ENCODE assay signal across 16 cellular contexts in genomic region chr6:30766461-30767157, GRCh38. TPM values are rescaled to one million over a fixed set of nuclear protein-coding genes. Genes with fewer than 3 reads are reported as not detected.
DNase-seq lines count a peak whose midpoint lies in the region; TF ChIP-seq lines count a peak whose summit lies in the region.
"Had no signal": no experiment of that assay in that cellular context is flagged by ENCODE, and none has a peak within 500 bp of the region (broad histone marks: within the 10 kb centered on the region; RNA-seq: fewer than 3 reads in every experiment).

No MANE protein-coding gene starts in this region.

- H2BK15ac ChIP-seq in mesendoderm (replicated peaks; ENCODE audit: low read depth): peak overlapping the region; percentile 15

- H3K36me3 ChIP-seq in Caco-2 (ENCODE audit: control insufficient read depth, insufficient read depth, low read length) (no peaks in the 10 kb centered on the region), HUES6 (ENCODE audit: control insufficient read depth, insufficient read depth, low read length) (no peaks in the 10 kb centered on the region), mesendoderm (ENCODE audit: control insufficient read depth, insufficient read depth, low read length) (no peaks in the 10 kb centered on the region)
- no peaks in the 10 kb centered on the region for H3K36me3 ChIP-seq in CD8-positive, alpha-beta memory T cell (ENCODE audit: insufficient read depth, low read length)

- peak overlapping the region; percentile 98 for H3K23ac ChIP-seq in mesendoderm (ENCODE audit: low read length)

- H3K56ac ChIP-seq in mesendoderm (ENCODE audit: low read length): peak overlapping the region; percentile 89

- H3K9ac ChIP-seq in HUES6 (ENCODE audit: low read length) (peak overlapping the region; percentile 39), mesendoderm (ENCODE audit: low read length) (peak overlapping the region; percentile 31)

- peak overlapping the region; percentile 100 for H2AK5ac ChIP-seq in mesendoderm (ENCODE audit: low read length)

- H3K4me3 Mint-ChIP-seq in Caco-2 (ENCODE audit: unreplicated experiment) (peak overlapping the region; percentile 1), brain (no peak overlapping the region)
- peak overlapping the region in 1 of 7 donors; percentile 51 for H3K4me3 Mint-ChIP-seq in CD8-positive, alpha-beta memory T cell
- H3K4me3 Mint-ChIP-seq: naive B cell had no signal

- BruUV-seq in Caco-2 (replicated peaks; lab: Mats Ljungman, UMichigan): no TSS peak

- H3K27me3 ChIP-seq in Caco-2 (replicated peaks; ENCODE audit: control insufficient read depth, insufficient read depth, low read length) (no peaks in the 10 kb centered on the region), HUES6 (ENCODE audit: control insufficient read depth, insufficient read depth, low read length) (no peaks in the 10 kb centered on the region), mesendoderm (ENCODE audit: insufficient read depth, low read length, poor library complexity) (no peaks in the 10 kb centered on the region)
- H3K27me3 ChIP-seq in CD8-positive, alpha-beta memory T cell (ENCODE audit: insufficient read depth, low read length, poor library complexity, severe bottlenecking): no peaks in the 10 kb centered on the region
- H3K27me3 ChIP-seq: foreskin keratinocyte had no signal

- H3K36me3 Mint-ChIP-seq in Caco-2 (ENCODE audit: insufficient read depth, unreplicated experiment) (peaks cover 22% of the 10 kb centered on the region), brain (no peaks in the 10 kb centered on the region)
- no peaks in the 10 kb centered on the region for H3K36me3 Mint-ChIP-seq in CD8-positive, alpha-beta memory T cell
- H3K36me3 Mint-ChIP-seq: CD4-positive, CD25-positive, alpha-beta regulatory T cell had no signal

- H3K9me3 ChIP-seq in Caco-2 (no peaks in the 10 kb centered on the region), HUES6 (ENCODE audit: control insufficient read depth, insufficient read depth, low read depth, low read length) (no peaks in the 10 kb centered on the region)
- H3K9me3 ChIP-seq in CD8-positive, alpha-beta memory T cell (ENCODE audit: low read length): no peaks in the 10 kb centered on the region

- H3K79me1 ChIP-seq in mesendoderm (ENCODE audit: low read length): no peaks in the 10 kb centered on the region

- peak overlapping the region; percentile 62 for H2BK120ac ChIP-seq in mesendoderm (ENCODE audit: low read depth, low read length)

- H4K8ac ChIP-seq in mesendoderm (ENCODE audit: low read depth, low read length): no peak overlapping the region

- H3K27me3 Mint-ChIP-seq in Caco-2 (ENCODE audit: insufficient read depth, unreplicated experiment) (no peaks in the 10 kb centered on the region), brain (peaks cover 13% of the 10 kb centered on the region)
- H3K27me3 Mint-ChIP-seq in CD8-positive, alpha-beta memory T cell: peaks cover 0 to 3% of the 10 kb centered on the region in 2 donors
- H3K27me3 Mint-ChIP-seq: CD4-positive, CD25-positive, alpha-beta regulatory T cell had no signal

- H3K4ac ChIP-seq in mesendoderm (ENCODE audit: low read depth, low read length): peak overlapping the region; percentile 78

- H3K18ac ChIP-seq in mesendoderm (ENCODE audit: low read length): peak overlapping the region; percentile 60

- H3K4me1 Mint-ChIP-seq in Caco-2 (ENCODE audit: low read depth, unreplicated experiment): peaks cover 45% of the 10 kb centered on the region
- H3K4me1 Mint-ChIP-seq in brain: peaks cover 45% of the 10 kb centered on the region
- peaks cover 48 to 65% (median 61%) of the 10 kb centered on the region in 3 donors for H3K4me1 Mint-ChIP-seq in CD8-positive, alpha-beta memory T cell

- H4K5ac ChIP-seq in mesendoderm (ENCODE audit: low read length): no peak overlapping the region

- TF ChIP-seq CTCF in Caco-2 (IDR thresholded peaks at IDR 0.05; ENCODE audit: insufficient read depth in 1 of 2, low read depth in 1 of 2, low read length in 1 of 2, severe bottlenecking in 1 of 2, unreplicated experiment in 1 of 2): no peak
- no peak for TF ChIP-seq CTCF in brain (conservative IDR thresholded peaks at IDR 0.05)

- no peaks in the 10 kb centered on the region for H3K79me2 ChIP-seq in mesendoderm (ENCODE audit: control insufficient read depth, insufficient read depth, low read length)

- CTCF ChIA-PET in Caco-2 (lab: Charles Lee): no interaction called here
- CTCF ChIA-PET in CD8-positive, alpha-beta memory T cell (lab: Charles Lee): interaction anchor here (1.1 to 1.4 kb wide), 2 partner anchors 23 to 37 kb away, joined by 3 read pairs; no protein-coding TSS in a partner anchor

- H3K9me3 Mint-ChIP-seq in Caco-2 (ENCODE audit: unreplicated experiment) (peaks cover 11% of the 10 kb centered on the region), brain (no peaks in the 10 kb centered on the region)
- H3K9me3 Mint-ChIP-seq in CD8-positive, alpha-beta memory T cell: peaks cover 0 to 2% (median 0%) of the 10 kb centered on the region in 5 donors
- H3K9me3 Mint-ChIP-seq: CD4-positive, CD25-positive, alpha-beta regulatory T cell had no signal

- H3K4me1 ChIP-seq in Caco-2 (peaks cover 61% of the 10 kb centered on the region), HUES6 (ENCODE audit: control insufficient read depth, insufficient read depth, low read length) (peaks cover 61% of the 10 kb centered on the region), mesendoderm (ENCODE audit: control insufficient read depth, low read depth, low read length) (peaks cover 24% of the 10 kb centered on the region)
- peaks cover 48% of the 10 kb centered on the region for H3K4me1 ChIP-seq in CD8-positive, alpha-beta memory T cell (ENCODE audit: insufficient read depth, low read length)

- H3K4me3 ChIP-seq in Caco-2 (ENCODE audit: low read depth, low read length): no peak overlapping the region
- no peak overlapping the region for H3K4me3 ChIP-seq in HUES6 (ENCODE audit: low read depth, low read length)
- H3K4me3 ChIP-seq in mesendoderm (ENCODE audit: low read length): no peak overlapping the region
- H3K4me3 ChIP-seq in CD8-positive, alpha-beta memory T cell (ENCODE audit: low read length): no peak overlapping the region

- H2BK5ac ChIP-seq in mesendoderm (ENCODE audit: low read length): peak overlapping the region; percentile 99

- intact Hi-C loops in Caco-2 (cut with micrococcal nuclease; ENCODE audit: unreplicated experiment): no loop called here

- WGBS in mesendoderm (ENCODE audit: extremely low coverage, insufficient coverage, low lambda C conversion rate): 100% methylated on average over 2 of the region's 6 CpGs

- H3K27ac ChIP-seq in HUES6 (ENCODE audit: low read depth, low read length) (peak overlapping the region; percentile 72; the same call in 1 of the 2 replicates), mesendoderm (ENCODE audit: low read depth, low read length) (peak overlapping the region; percentile 65)
- H3K27ac ChIP-seq in CD8-positive, alpha-beta memory T cell (ENCODE audit: low read depth, low read length): no peak overlapping the region
- H3K27ac ChIP-seq: foreskin keratinocyte, HL-60 had no signal

- H3K4me2 ChIP-seq in mesendoderm (ENCODE audit: low read length): no peak overlapping the region

- no peak for DNase-seq in Caco-2
- DNase-seq in mesendoderm: no peak
- no peak for DNase-seq in OCI-M1 (lab: John Stamatoyannopoulos, UW)
- DNase-seq in SKM-1 treated with dmso at 0.1 percent for 144 hours (lab: John Stamatoyannopoulos, UW; ENCODE audit: unreplicated experiment): no peak
- no peak for DNase-seq in AG20443 (ENCODE audit: low spot score)
- no peak for DNase-seq in CD8-positive, alpha-beta memory T cell
- DNase-seq: CD4-positive, CD25-positive, alpha-beta regulatory T cell; effector CD8-positive, alpha-beta T cell; foreskin keratinocyte; naive B cell; NCI-H2029; NCI-H748 treated with DMSO at 0.1 percent for 48 hours; substantia nigra had no signal

- POLR2A ChIA-PET in Caco-2 (lab: Charles Lee): interaction anchor here (0.6 kb wide), 1 partner anchor 40 kb away, joined by 3 read pairs; no protein-coding TSS in a partner anchor
- POLR2A ChIA-PET in CD8-positive, alpha-beta memory T cell (lab: Charles Lee): no interaction called here

- H3K27ac Mint-ChIP-seq in Caco-2 (ENCODE audit: unreplicated experiment): peak overlapping the region; percentile 58
- peak overlapping the region in 4 of 5 experiments; percentile 7 to 73 (median 36) for H3K27ac Mint-ChIP-seq in brain
- peak overlapping the region in 1 of 8 donors; percentile 65 for H3K27ac Mint-ChIP-seq in CD8-positive, alpha-beta memory T cell

RNA-seq across cellular contexts. Expression of gene IER3, which starts 22.3 kb away (rescaled TPM):
- 13.0 and 17.4 TPM in 2 replicates for total RNA-seq in Caco-2 (2022)
- polyA plus RNA-seq in brain (ENCODE audit: insufficient read depth, low read depth, low replicate concordance): 3.8 TPM
- 285 TPM for polyA plus RNA-seq in mesendoderm (2013, experiment 1 of 2)
- 254 TPM for polyA plus RNA-seq in mesendoderm (2013, experiment 2 of 2)
- 100 to 1,000 TPM; 267 to 294 TPM for total RNA-seq in CD8-positive, alpha-beta memory T cell
- 0.58 TPM for polyA plus RNA-seq in CD8-positive, alpha-beta memory T cell

RNA-seq across cellular contexts. Expression of gene FLOT1, which starts 24.1 kb away (rescaled TPM):
- total RNA-seq in Caco-2 (2022): 101 and 113 TPM in 2 replicates
- polyA plus RNA-seq in brain (ENCODE audit: insufficient read depth, low read depth, low replicate concordance): 231 TPM
- polyA plus RNA-seq in mesendoderm (2013, experiment 1 of 2): 70.7 TPM
- 68.2 TPM for polyA plus RNA-seq in mesendoderm (2013, experiment 2 of 2)
- 100 to 1,000 TPM; 154 to 155 TPM for total RNA-seq in CD8-positive, alpha-beta memory T cell
- 104 TPM for polyA plus RNA-seq in CD8-positive, alpha-beta memory T cell

RNA-seq across cellular contexts. Expression of gene TUBB, which starts 46.5 kb away (rescaled TPM):
- 742 and 788 TPM in 2 replicates for total RNA-seq in Caco-2 (2022)
- 2,902 TPM for polyA plus RNA-seq in brain (ENCODE audit: insufficient read depth, low read depth, low replicate concordance)
- polyA plus RNA-seq in mesendoderm (2013, experiment 1 of 2): 1,956 TPM
- polyA plus RNA-seq in mesendoderm (2013, experiment 2 of 2): 1,954 TPM
- 1,000 to 10,000 TPM; 1,610 to 1,639 TPM for total RNA-seq in CD8-positive, alpha-beta memory T cell
- 136 TPM for polyA plus RNA-seq in CD8-positive, alpha-beta memory T cell

RNA-seq across cellular contexts. Expression of gene MDC1, which starts 49.5 kb away (rescaled TPM):
- 46.6 and 48.6 TPM in 2 replicates for total RNA-seq in Caco-2 (2022)
- polyA plus RNA-seq in brain (ENCODE audit: insufficient read depth, low read depth, low replicate concordance): 124 TPM
- 30.4 TPM for polyA plus RNA-seq in mesendoderm (2013, experiment 1 of 2)
- polyA plus RNA-seq in mesendoderm (2013, experiment 2 of 2): 29.4 TPM
- total RNA-seq in CD8-positive, alpha-beta memory T cell: 10 to 100 TPM; 59.4 to 71.1 TPM
- 6.4 TPM for polyA plus RNA-seq in CD8-positive, alpha-beta memory T cell

Comparison
In these comparisons a context has a peak if more than half of its experiments do, and no peak if none do; other contexts are left out.
1. RNA of gene IER3, which starts 22.3 kb away (total RNA-seq): 267 to 294 TPM in CD8-positive, alpha-beta memory T cell; 13.0 to 17.4 TPM in Caco-2; every median in the first group is over 10 times any median in the second.